ENCODE assay signal across 8 cellular contexts in the genomic region with DNA sequence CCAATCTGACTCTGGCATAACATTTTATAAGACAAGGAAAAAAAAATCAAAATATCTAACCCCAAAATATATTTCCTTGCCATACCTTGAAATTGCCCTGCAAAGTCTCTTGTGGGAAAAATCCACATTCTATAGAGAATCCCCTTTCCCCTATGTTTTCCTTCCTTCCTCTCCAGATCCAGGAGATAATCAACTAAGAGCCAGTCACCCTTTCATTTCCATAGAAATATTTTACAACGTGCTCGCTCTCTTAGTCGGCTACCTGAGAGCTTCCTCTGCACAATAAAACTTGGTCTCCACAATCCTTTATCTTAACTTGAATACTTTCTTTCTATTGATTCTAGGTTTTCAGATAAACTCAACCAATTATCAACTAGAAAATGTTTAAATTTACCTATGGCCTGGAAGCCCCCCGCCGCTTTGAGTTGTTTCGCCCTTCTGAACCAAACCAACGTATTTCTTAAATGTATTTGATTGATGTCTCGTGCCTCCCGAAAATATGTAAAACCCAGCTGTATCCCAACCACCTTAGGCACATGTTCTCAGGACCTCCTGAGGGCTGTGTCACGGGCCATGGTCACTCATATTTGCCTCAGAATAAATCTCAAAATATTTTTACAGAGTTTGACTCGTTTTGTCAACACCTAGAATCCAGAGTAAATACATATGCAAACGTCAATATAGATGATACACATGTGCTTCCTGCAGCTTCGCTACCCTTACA. TPM values are rescaled to one million over a fixed set of nuclear protein-coding genes. Genes with fewer than 3 reads are reported as not detected.
DNase-seq lines count a peak whose midpoint lies in the region; ATAC-seq and TF ChIP-seq lines count a peak whose summit lies in the region.

No MANE protein-coding gene starts in this region.

- no peak for ATAC-seq in CD8-positive, alpha-beta T cell
- no peak for ATAC-seq in GM21737 (IDR thresholded peaks at IDR 0.05; ENCODE audit: unreplicated experiment)

- no peak for DNase-seq in CD8-positive, alpha-beta T cell
- no peak for DNase-seq in ACHN
- DNase-seq in AG08396 (ENCODE audit: low spot score): no peak
- no peak for DNase-seq in activated gamma-delta T cell (lab: John Stamatoyannopoulos, UW)

- CTCF ChIA-PET in CD8-positive, alpha-beta T cell (lab: Charles Lee): interaction anchor here (0.8 to 1.3 kb wide), 3 partner anchors 10 to 77 kb away, joined by 3 to 4 read pairs (median 3); a partner anchor contains a TSS

- no peaks in the 10 kb centered on the region for H3K27me3 Mint-ChIP-seq in CD8-positive, alpha-beta T cell (ENCODE audit: low read depth)

- no peaks in the 10 kb centered on the region for H3F3A ChIP-seq in OCI-LY1 (ENCODE audit: insufficient read depth, low read length)

- in situ Hi-C loops in ACHN (cut with HindIII; ENCODE audit: low pct_ligation_motif_present, low pct_unique_long_range_greater_than_20kb, low sequenced_read_pairs): no loop called here

- H3K79me2 ChIP-seq in OCI-LY1 (ENCODE audit: insufficient read depth, low read length): peaks cover 56% of the 10 kb centered on the region

- H3K27me3 ChIP-seq in CD8-positive, alpha-beta T cell (ENCODE audit: insufficient read depth, low read length): no peaks in the 10 kb centered on the region
- H3K27me3 ChIP-seq in OCI-LY1 (ENCODE audit: insufficient read depth, low read length) (no peaks in the 10 kb centered on the region), endocrine pancreas (ENCODE audit: control insufficient read depth, insufficient read depth, low read length) (no peaks in the 10 kb centered on the region), neuron (ENCODE audit: insufficient read depth, low read length) (no peaks in the 10 kb centered on the region)

- peak overlapping the region; percentile 94 for H3K27ac Mint-ChIP-seq in CD8-positive, alpha-beta T cell

- H3K4me3 ChIP-seq in CD8-positive, alpha-beta T cell (ENCODE audit: low read depth, low read length): peak overlapping the region; percentile 87
- peak overlapping the region; percentile 94 for H3K4me3 ChIP-seq in OCI-LY1 (ENCODE audit: low read depth, low read length, poor library complexity, severe bottlenecking)
- H3K4me3 ChIP-seq in endocrine pancreas (ENCODE audit: control insufficient read depth, insufficient read depth, low read length): peak overlapping the region; percentile 85
- H3K4me3 ChIP-seq in neuron (ENCODE audit: low read length): peak overlapping the region; percentile 94

- H2AFZ ChIP-seq in OCI-LY1 (ENCODE audit: low read length) (no peak overlapping the region), neuron (ENCODE audit: low read depth, low read length) (no peak overlapping the region)

- peaks cover 7% of the 10 kb centered on the region for H3K36me3 Mint-ChIP-seq in CD8-positive, alpha-beta T cell

- POLR2A ChIA-PET in CD8-positive, alpha-beta T cell (lab: Charles Lee): interaction anchor here (0.7 to 1.6 kb wide), 6 partner anchors 13 to 474 kb away, joined by 3 to 7 read pairs (median 5); a partner anchor contains a TSS

- no peaks in the 10 kb centered on the region for H3K9me2 ChIP-seq in OCI-LY1 (ENCODE audit: low read depth, low read length)

- H3K27ac ChIP-seq in CD8-positive, alpha-beta T cell (ENCODE audit: low read depth, low read length): peak overlapping the region; percentile 79
- H3K27ac ChIP-seq in OCI-LY1 (ENCODE audit: low read depth, low read length, poor library complexity, severe bottlenecking): peak overlapping the region; percentile 3

- peak overlapping the region; percentile 84 for H3K4me2 ChIP-seq in OCI-LY1 (ENCODE audit: low read length)

- no peak for TF ChIP-seq CTCF in CD8-positive, alpha-beta T cell (IDR thresholded peaks at IDR 0.05)
- TF ChIP-seq CTCF in OCI-LY1 (IDR thresholded peaks at IDR 0.05; ENCODE audit: low read length): no peak

- H3K4me1 Mint-ChIP-seq in CD8-positive, alpha-beta T cell (ENCODE audit: low read depth): peaks cover 56% of the 10 kb centered on the region

- no peaks in the 10 kb centered on the region for H3K9me3 Mint-ChIP-seq in CD8-positive, alpha-beta T cell

- no peaks in the 10 kb centered on the region for H4K20me1 ChIP-seq in OCI-LY1 (ENCODE audit: insufficient read depth, low read length)

- no peaks in the 10 kb centered on the region for H3K9me3 ChIP-seq in CD8-positive, alpha-beta T cell (ENCODE audit: low read length)
- H3K9me3 ChIP-seq in OCI-LY1 (ENCODE audit: low read length): no peaks in the 10 kb centered on the region
- no peaks in the 10 kb centered on the region for H3K9me3 ChIP-seq in endocrine pancreas (ENCODE audit: control insufficient read depth, low read length)
- H3K9me3 ChIP-seq in neuron (ENCODE audit: low read length): no peaks in the 10 kb centered on the region

- H3K36me3 ChIP-seq in CD8-positive, alpha-beta T cell (ENCODE audit: insufficient read depth, low read length): no peaks in the 10 kb centered on the region
- H3K36me3 ChIP-seq in OCI-LY1 (ENCODE audit: insufficient read depth, low read length) (peaks cover 8% of the 10 kb centered on the region; the same call in 1 of the 2 replicates), endocrine pancreas (ENCODE audit: control insufficient read depth, insufficient read depth, low read length) (no peaks in the 10 kb centered on the region), neuron (ENCODE audit: insufficient read depth, low read length) (no peaks in the 10 kb centered on the region)

- H3K4me1 ChIP-seq in CD8-positive, alpha-beta T cell (ENCODE audit: insufficient read depth, low read length): peaks cover 32% of the 10 kb centered on the region
- H3K4me1 ChIP-seq in OCI-LY1 (ENCODE audit: insufficient read depth, low read length, severe bottlenecking): peaks cover 50% of the 10 kb centered on the region
- no peaks in the 10 kb centered on the region for H3K4me1 ChIP-seq in endocrine pancreas (ENCODE audit: control insufficient read depth, insufficient read depth, low read length)
- peaks cover 16% of the 10 kb centered on the region for H3K4me1 ChIP-seq in neuron (ENCODE audit: insufficient read depth, low read length)

- intact Hi-C loops in CD8-positive, alpha-beta T cell (cut with DNase I, micrococcal nuclease): loop anchor here (1.0 to 10.0 kb wide), 6 partner anchors 46 to 1632 kb away; a partner anchor contains a TSS

- H3K4me3 Mint-ChIP-seq in CD8-positive, alpha-beta T cell: peak overlapping the region; percentile 94

- H3K9ac ChIP-seq in OCI-LY1 (ENCODE audit: low read length) (peak overlapping the region; percentile 92), endocrine pancreas (ENCODE audit: control insufficient read depth, insufficient read depth, low read length) (peak overlapping the region; percentile 99)

RNA-seq across cellular contexts. Expression of a gene that starts 0.9 kb away (rescaled TPM):
- 100 to 1,000 TPM; 156 to 161 TPM for total RNA-seq in CD8-positive, alpha-beta T cell
